Comparison of ENCODE assay signal across 8 cellular contexts in the genomic region with DNA sequence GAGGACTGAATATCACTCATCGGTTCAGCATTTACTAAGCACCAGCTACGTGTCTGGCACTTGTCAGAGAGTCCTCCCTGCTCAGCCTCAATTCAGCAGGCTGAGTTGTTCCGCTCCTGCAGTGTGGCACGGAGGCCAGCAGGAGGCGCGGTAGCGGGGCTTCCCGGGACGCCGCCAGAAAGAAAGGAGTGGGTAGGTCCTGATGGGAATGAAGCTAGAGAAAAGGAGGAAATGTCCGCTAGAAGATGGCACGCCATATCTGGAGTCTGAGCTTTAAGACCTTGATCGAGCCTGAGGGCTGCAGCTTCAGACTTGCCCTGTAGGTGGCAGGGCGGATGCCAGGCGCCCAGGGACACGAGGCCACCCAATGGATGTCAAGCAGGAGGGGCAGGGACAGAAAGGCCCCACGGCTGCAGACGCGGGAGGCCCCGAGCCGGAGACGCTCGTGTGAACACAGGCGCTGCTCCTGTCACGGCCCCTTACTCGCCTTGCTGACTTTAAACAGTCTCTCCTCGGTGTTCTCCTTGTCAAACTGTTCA. TPM values are rescaled to one million over a fixed set of nuclear protein-coding genes. Genes with fewer than 3 reads are reported as not detected.
DNase-seq lines count a peak whose midpoint lies in the region; ATAC-seq, FAIRE-seq and TF ChIP-seq lines count a peak whose summit lies in the region.

No MANE protein-coding gene starts in this region.

- H3K4me3 ChIP-seq in mucosa of stomach (ENCODE audit: low read length), result no peak overlapping the region

- no peak overlapping the region for H3K4me3 Mint-ChIP-seq in Calu3 (ENCODE audit: low read depth, unreplicated experiment)
- H3K4me3 Mint-ChIP-seq in activated CD8-positive, alpha-beta T cell treated with anti-CD3 and anti-CD28 coated beads for 36 hours, result peak overlapping the region; percentile 44

- no peaks in the 10 kb centered on the region for H3K27me3 Mint-ChIP-seq in Calu3 (ENCODE audit: unreplicated experiment)
- no peaks in the 10 kb centered on the region for H3K27me3 Mint-ChIP-seq in activated CD8-positive, alpha-beta T cell treated with anti-CD3 and anti-CD28 coated beads for 36 hours

- POLR2A ChIA-PET in activated CD8-positive, alpha-beta T cell treated with anti-CD3 and anti-CD28 coated beads for 36 hours (lab: Charles Lee), result interaction anchor here (0.8 to 1.6 kb wide), 5 partner anchors 8 to 106 kb away, joined by 3 to 9 read pairs (median 3); no protein-coding TSS in a partner anchor

- H3K36me3 Mint-ChIP-seq in Calu3 (ENCODE audit: insufficient read depth, unreplicated experiment), result peaks cover 5% of the 10 kb centered on the region
- H3K36me3 Mint-ChIP-seq in activated CD8-positive, alpha-beta T cell treated with anti-CD3 and anti-CD28 coated beads for 36 hours (ENCODE audit: low read depth), result peaks cover 33% of the 10 kb centered on the region

- TF ChIP-seq POLR2A in H54 (IDR thresholded peaks at IDR 0.05; ENCODE audit: low read depth, low read length), result no peak

- H3K9ac ChIP-seq in mucosa of stomach (ENCODE audit: low read length), result peak overlapping the region; percentile 5

- DNase-seq in Calu3 (peak; percentile 76), H54 (ENCODE audit: insufficient read length, low spot score) (peak; percentile 55), NCI-H526 treated with DMSO at 0.1 percent for 48 hours (lab: John Stamatoyannopoulos, UW) (peak; percentile 93), epidermal melanocyte (ENCODE audit: insufficient read length, low spot score) (peak; percentile 85), KG1 (lab: John Stamatoyannopoulos, UW) (no peak)
- peak; percentile 77 for DNase-seq in activated CD8-positive, alpha-beta T cell treated with anti-CD3 and anti-CD28 coated beads for 36 hours
- peak; percentile 53 for DNase-seq in stimulated activated naive CD4-positive, alpha-beta T cell treated with Interleukin-2 at 50 U/mL for 16 hours (lab: John Stamatoyannopoulos, UW)

- H3K27ac Mint-ChIP-seq in Calu3 (ENCODE audit: unreplicated experiment), result no peak overlapping the region
- H3K27ac Mint-ChIP-seq in activated CD8-positive, alpha-beta T cell treated with anti-CD3 and anti-CD28 coated beads for 36 hours, result peak overlapping the region; percentile 68

- H3K36me3 ChIP-seq in mucosa of stomach (ENCODE audit: control insufficient read depth, insufficient read depth, low read length), result peaks cover 13% of the 10 kb centered on the region

- intact Hi-C loops in Calu3 (cut with micrococcal nuclease; ENCODE audit: unreplicated experiment), result loop anchor here (1.0 kb wide), 1 partner anchor 37 kb away; no protein-coding TSS in a partner anchor
- intact Hi-C loops in activated CD8-positive, alpha-beta T cell treated with anti-CD3 and anti-CD28 coated beads for 36 hours (cut with micrococcal nuclease), result no loop called here

- no peaks in the 10 kb centered on the region for H3K9me3 ChIP-seq in mucosa of stomach (ENCODE audit: control insufficient read depth, low read length)

- no peaks in the 10 kb centered on the region for H3K9me3 Mint-ChIP-seq in Calu3 (ENCODE audit: low read depth, unreplicated experiment)
- H3K9me3 Mint-ChIP-seq in activated CD8-positive, alpha-beta T cell treated with anti-CD3 and anti-CD28 coated beads for 36 hours, result no peaks in the 10 kb centered on the region

- no peaks in the 10 kb centered on the region for H3K4me1 Mint-ChIP-seq in Calu3 (ENCODE audit: low read depth, unreplicated experiment)
- H3K4me1 Mint-ChIP-seq in activated CD8-positive, alpha-beta T cell treated with anti-CD3 and anti-CD28 coated beads for 36 hours (ENCODE audit: low read depth), result peaks cover 13% of the 10 kb centered on the region

- no TSS peak for BruUV-seq in Calu3 (replicated peaks; lab: Mats Ljungman, UMichigan)

- FAIRE-seq in H54 (lab: Jason Lieb, UNC), result no peak

- no peaks in the 10 kb centered on the region for H3K27me3 ChIP-seq in mucosa of stomach (ENCODE audit: control insufficient read depth, insufficient read depth, low read length)

- TF ChIP-seq CTCF in Calu3 (IDR thresholded peaks at IDR 0.05; ENCODE audit: unreplicated experiment), result peak; percentile 90
- TF ChIP-seq CTCF in activated CD8-positive, alpha-beta T cell treated with anti-CD3 and anti-CD28 coated beads for 36 hours (IDR thresholded peaks at IDR 0.05), result peak; percentile 99

- CTCF ChIA-PET in Calu3 (lab: Charles Lee), result interaction anchor here (0.6 to 1.9 kb wide), 17 partner anchors 8 to 189 kb away, joined by 3 to 81 read pairs (median 4); a partner anchor contains a TSS
- CTCF ChIA-PET in activated CD8-positive, alpha-beta T cell treated with anti-CD3 and anti-CD28 coated beads for 36 hours (lab: Charles Lee), result interaction anchor here (0.6 to 5.3 kb wide), 43 partner anchors 8 to 202 kb away, joined by 3 to 85 read pairs (median 5); a partner anchor contains a TSS

- peaks cover 8% of the 10 kb centered on the region for H3K4me1 ChIP-seq in mucosa of stomach (ENCODE audit: control insufficient read depth, insufficient read depth, low read length)

- peak; percentile 97 for ATAC-seq in activated CD8-positive, alpha-beta T cell treated with anti-CD3 and anti-CD28 coated beads for 36 hours

RNA-seq across cellular contexts. Expression of a gene that starts 18.7 kb away (rescaled TPM):
- total RNA-seq in Calu3 (2022), result 53.1 and 60.9 TPM in 2 replicates
- total RNA-seq in activated CD8-positive, alpha-beta T cell treated with anti-CD3 and anti-CD28 coated beads for 36 hours, result 10 to 100 TPM; 52.2 to 53.8 TPM

RNA-seq across cellular contexts. Expression of a gene that starts 47.1 kb away (rescaled TPM):
- 11.5 and 12.0 TPM in 2 replicates for total RNA-seq in Calu3 (2022)
- total RNA-seq in activated CD8-positive, alpha-beta T cell treated with anti-CD3 and anti-CD28 coated beads for 36 hours, result 10 to 100 TPM; 23.8 to 24.7 TPM

RNA-seq across cellular contexts. Expression of a gene that starts 49.5 kb away (rescaled TPM):
- total RNA-seq in Calu3 (2022), result 17.2 and 22.9 TPM in 2 replicates
- 10 to 100 TPM; 65.7 to 70.3 TPM for total RNA-seq in activated CD8-positive, alpha-beta T cell treated with anti-CD3 and anti-CD28 coated beads for 36 hours
